ENCODE assay signal across 9 cellular contexts in the genomic region with DNA sequence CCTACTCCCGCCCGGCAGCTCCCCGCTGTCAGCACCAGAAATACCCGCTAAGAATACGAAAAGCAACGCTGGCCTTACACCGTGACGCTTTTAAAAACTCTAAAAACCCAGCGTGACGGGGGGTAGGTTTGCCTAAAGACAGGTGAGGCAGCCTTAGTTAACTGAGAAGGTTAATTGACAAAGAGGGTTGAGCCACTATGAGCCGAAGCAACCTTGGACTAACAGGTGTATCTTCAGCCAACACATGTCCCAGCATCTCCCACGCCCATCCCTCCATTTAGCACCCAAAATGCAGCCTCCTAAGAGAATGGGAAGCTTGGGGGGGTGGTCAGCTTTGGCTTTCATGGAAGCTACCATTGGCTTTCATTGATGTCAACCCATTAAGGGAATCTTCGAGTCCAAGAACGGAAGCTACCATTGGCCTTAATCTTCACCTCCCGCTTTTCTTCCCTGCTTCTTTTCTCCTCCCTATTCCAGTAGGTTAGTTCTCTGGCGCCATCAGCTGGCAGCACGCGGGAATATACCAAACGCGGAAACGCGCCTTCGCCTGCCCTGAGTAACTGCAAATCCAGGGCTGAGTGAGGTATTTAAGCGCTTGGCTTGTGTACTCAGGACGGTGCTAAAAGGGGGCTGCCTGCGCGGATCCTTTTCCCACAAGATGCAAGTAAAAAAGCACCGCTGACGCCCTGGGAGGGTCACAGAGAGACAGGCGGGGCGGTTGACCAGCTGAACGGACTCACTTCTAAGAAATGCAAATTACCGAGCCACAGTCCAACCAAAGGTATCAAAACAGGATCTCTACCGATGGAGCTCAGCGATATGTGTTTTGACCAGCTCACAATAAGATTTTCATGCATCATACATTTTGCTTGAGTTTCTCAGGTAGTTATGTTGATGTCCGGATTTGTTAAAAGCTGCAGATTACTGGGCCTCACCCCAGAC. TPM values are rescaled to one million over a fixed set of nuclear protein-coding genes. Genes with fewer than 3 reads are reported as not detected.
A peak's percentile ranks its signal among the peaks of the same experiment; 100 is the strongest.
DNase-seq lines count a peak whose midpoint lies in the region; ATAC-seq and TF ChIP-seq lines count a peak whose summit lies in the region.
"Had no signal": no experiment of that assay in that cellular context is flagged by ENCODE, and none has a peak within 500 bp of the region (broad histone marks: within the 10 kb centered on the region; RNA-seq: fewer than 3 reads in every experiment).

No MANE protein-coding gene starts in this region.

- peak; percentile 49 for ATAC-seq in GM19043 (IDR thresholded peaks at IDR 0.05; ENCODE audit: low read depth, unreplicated experiment)
- ATAC-seq in activated T-cell treated with anti-CD3 and anti-CD28 coated beads, Interleukin-2, amount 50 U/mL, for 72 hours (replicated peaks in 1 of 2): peak in 1 of 2 donors; percentile 23
- ATAC-seq in heart left ventricle: peak in 3 of 4 donors; percentile 58 to 75 (median 65)
- no peak for ATAC-seq in GM21717 (IDR thresholded peaks at IDR 0.05; ENCODE audit: unreplicated experiment)

- H3K9me3 Mint-ChIP-seq in activated T-cell treated with anti-CD3 and anti-CD28 coated beads, Interleukin-2, amount 50 U/mL, for 72 hours: no peaks in the 10 kb centered on the region

- DNase-seq in COLO829 (ENCODE audit: low spot score) (peak; percentile 60), Kasumi-1 (lab: John Stamatoyannopoulos, UW) (peak; percentile 26 to 34), heart left ventricle (peak; percentile 53 to 74 (median 60)), posterior vena cava (ENCODE audit: low spot score) (peak; percentile 86), activated gamma-delta T cell treated with Interleukin-2 at 50 U/mL for 16 hours (no peak)
- DNase-seq in activated T-cell treated with anti-CD3 and anti-CD28 coated beads, Interleukin-2, amount 50 U/mL, for 72 hours: peak; percentile 53 to 54

- no peak overlapping the region for H3K4me3 ChIP-seq in heart left ventricle

- intact Hi-C loops in heart left ventricle (cut with DNase I) (loop anchor here in 2 of 10 donors (10.0 kb wide), 1 partner anchor 246 kb away; no protein-coding TSS in a partner anchor), posterior vena cava (cut with DNase I) (no loop called here)

- TF ChIP-seq POLR2A in heart left ventricle (IDR thresholded peaks at IDR 0.05): no peak

- TF ChIP-seq CTCF in heart left ventricle (IDR thresholded peaks at IDR 0.05): peak; percentile 8 to 57 (median 36)

- no peaks in the 10 kb centered on the region for H3K36me3 Mint-ChIP-seq in activated T-cell treated with anti-CD3 and anti-CD28 coated beads, Interleukin-2, amount 50 U/mL, for 72 hours (ENCODE audit: insufficient read depth in 2 of 2)

- no peak overlapping the region for H3K27ac Mint-ChIP-seq in activated T-cell treated with anti-CD3 and anti-CD28 coated beads, Interleukin-2, amount 50 U/mL, for 72 hours

- H3K9me3 ChIP-seq in heart left ventricle: no peaks in the 10 kb centered on the region

- H3K27me3 Mint-ChIP-seq in activated T-cell treated with anti-CD3 and anti-CD28 coated beads, Interleukin-2, amount 50 U/mL, for 72 hours (ENCODE audit: low read depth): peaks cover 55% of the 10 kb centered on the region

- H3K27me3 ChIP-seq in heart left ventricle: peaks cover 2 to 56% (median 26%) of the 10 kb centered on the region in 9 donors

- H3K36me3 ChIP-seq in heart left ventricle: no peaks in the 10 kb centered on the region

- H3K27ac ChIP-seq in heart left ventricle: no peak overlapping the region

- 20 to 40% (median 26%) methylated on average over 33 to 36 of the region's 36 CpGs for WGBS in heart left ventricle, 4 donors

- H3K4me3 Mint-ChIP-seq in activated T-cell treated with anti-CD3 and anti-CD28 coated beads, Interleukin-2, amount 50 U/mL, for 72 hours: no peak overlapping the region

- no peaks in the 10 kb centered on the region for H3K4me1 Mint-ChIP-seq in activated T-cell treated with anti-CD3 and anti-CD28 coated beads, Interleukin-2, amount 50 U/mL, for 72 hours (ENCODE audit: low read depth)

- H3K4me1 ChIP-seq in heart left ventricle: peaks cover 0 to 8% (median 0%) of the 10 kb centered on the region in 12 donors

RNA-seq across cellular contexts. Expression of gene GLYATL1, which starts 38.5 kb away (rescaled TPM):
- total RNA-seq in activated T-cell treated with anti-CD3 and anti-CD28 coated beads, Interleukin-2, amount 50 U/mL, for 72 hours: under 1 TPM in 1 of 2 donors, not detected in 1; 0.24 TPM
- total RNA-seq in heart left ventricle (1 to 10 TPM in 1 of 9 donors, not detected in 8; 1.6 TPM), posterior vena cava (not detected)
- not detected for polyA plus RNA-seq in heart left ventricle
- total RNA-seq: T-helper 2 cell treated with Interferon-gamma antibody and Interleukin-4, amounts not matched to agents 100 ng/mL and 5 ng/mL, for 36 hours had no signal

RNA-seq across cellular contexts. Expression of gene GLYATL2, which starts 56.2 kb away (rescaled TPM):
- not detected for total RNA-seq in activated T-cell treated with anti-CD3 and anti-CD28 coated beads, Interleukin-2, amount 50 U/mL, for 72 hours
- total RNA-seq in heart left ventricle (under 1 TPM in 2 of 9 donors, not detected in 7; 0.23 to 0.35 TPM), posterior vena cava (not detected)
- polyA plus RNA-seq in heart left ventricle: under 1 TPM; 0.15 to 0.17 TPM
- total RNA-seq: T-helper 2 cell treated with Interferon-gamma antibody and Interleukin-4, amounts not matched to agents 100 ng/mL and 5 ng/mL, for 36 hours had no signal
